9 cellular contexts compared by ENCODE assay signal in genomic region chr14:90850487-90850886, GRCh38. TPM values are rescaled to one million over a fixed set of nuclear protein-coding genes. Genes with fewer than 3 reads are reported as not detected.
DNase-seq lines count a peak whose midpoint lies in the region; ATAC-seq, FAIRE-seq and TF ChIP-seq lines count a peak whose summit lies in the region.
"Had no signal": no experiment of that assay in that cellular context is flagged by ENCODE, and none has a peak within 500 bp of the region (broad histone marks: within the 10 kb centered on the region; RNA-seq: fewer than 3 reads in every experiment).

No MANE protein-coding gene starts in this region.

- no peak overlapping the region for H3K4me3 Mint-ChIP-seq in CD8-positive, alpha-beta T cell

- no peaks in the 10 kb centered on the region for H3K9me3 ChIP-seq in mucosa of descending colon
- H3K9me3 ChIP-seq in CD8-positive, alpha-beta T cell (ENCODE audit: low read length), result no peaks in the 10 kb centered on the region

- H3K4me1 ChIP-seq in mucosa of descending colon (ENCODE audit: low read depth), result no peaks in the 10 kb centered on the region
- no peaks in the 10 kb centered on the region for H3K4me1 ChIP-seq in CD8-positive, alpha-beta T cell (ENCODE audit: insufficient read depth, low read length)

- no peak for FAIRE-seq in RCC 7860 (lab: Jason Lieb, UNC)

- intact Hi-C loops in mucosa of descending colon (cut with DNase I, micrococcal nuclease), result no loop called here
- intact Hi-C loops in CD8-positive, alpha-beta T cell (cut with DNase I, micrococcal nuclease), result no loop called here

- H3K9me3 Mint-ChIP-seq in CD8-positive, alpha-beta T cell, result no peaks in the 10 kb centered on the region

- H3K4me3 ChIP-seq in epithelial cell of esophagus (ENCODE audit: low read length), result no peak overlapping the region
- no peak overlapping the region for H3K4me3 ChIP-seq in mucosa of descending colon
- H3K4me3 ChIP-seq in CD8-positive, alpha-beta T cell (ENCODE audit: low read depth, low read length), result no peak overlapping the region

- no peaks in the 10 kb centered on the region for H3K4me1 Mint-ChIP-seq in CD8-positive, alpha-beta T cell (ENCODE audit: low read depth)

- DNase-seq in ELR (ENCODE audit: low read depth) (peak; percentile 81), RCC 7860 (ENCODE audit: low spot score) (peak; percentile 39), epithelial cell of esophagus (ENCODE audit: low read depth) (peak; percentile 75), mucosa of descending colon (no peak), mucosa of gallbladder (ENCODE audit: low spot score) (no peak), ecto neural progenitor cell (ENCODE audit: low spot score) (no peak)
- no peak for DNase-seq in CD8-positive, alpha-beta T cell
- DNase-seq: caudate nucleus had no signal

- CTCF ChIA-PET in CD8-positive, alpha-beta T cell (lab: Charles Lee), result no interaction called here

- TF ChIP-seq CTCF in epithelial cell of esophagus (IDR thresholded peaks at IDR 0.05; ENCODE audit: insufficient read depth, low read depth, low read length, missing control alignments) (no peak), mucosa of descending colon (IDR thresholded peaks at IDR 0.05) (no peak)
- no peak for TF ChIP-seq CTCF in CD8-positive, alpha-beta T cell (IDR thresholded peaks at IDR 0.05)

- H3K27ac ChIP-seq in CD8-positive, alpha-beta T cell (ENCODE audit: low read depth, low read length), result no peak overlapping the region

- POLR2A ChIA-PET in CD8-positive, alpha-beta T cell (lab: Charles Lee), result no interaction called here

- no peaks in the 10 kb centered on the region for H3K36me3 ChIP-seq in mucosa of descending colon (ENCODE audit: low read depth)
- no peaks in the 10 kb centered on the region for H3K36me3 ChIP-seq in CD8-positive, alpha-beta T cell (ENCODE audit: insufficient read depth, low read length)

- peaks cover 4% of the 10 kb centered on the region for H3K36me3 Mint-ChIP-seq in CD8-positive, alpha-beta T cell

- ATAC-seq in mucosa of descending colon (peak; percentile 64), HG02623 (IDR thresholded peaks at IDR 0.05; ENCODE audit: unreplicated experiment) (no peak)
- no peak for ATAC-seq in CD8-positive, alpha-beta T cell

- H3K27me3 ChIP-seq in CD8-positive, alpha-beta T cell (ENCODE audit: insufficient read depth, low read length), result no peaks in the 10 kb centered on the region

- no peaks in the 10 kb centered on the region for H3K27me3 Mint-ChIP-seq in CD8-positive, alpha-beta T cell (ENCODE audit: low read depth)

- H3K27ac Mint-ChIP-seq in CD8-positive, alpha-beta T cell, result no peak overlapping the region

RNA-seq across cellular contexts. Expression of gene TTC7B, which starts 34.3 kb away (rescaled TPM):
- total RNA-seq in mucosa of descending colon, result 10 to 100 TPM in 1 of 3 donors, 1 to 10 TPM in 2; 6.0 to 72.8 (median 10.0) TPM
- 1 to 10 TPM in 1 of 2 experiments, under 1 TPM in 1; 0.25 to 1.2 TPM for total RNA-seq in CD8-positive, alpha-beta T cell
- total RNA-seq in mucosa of gallbladder, result 31.5 TPM

Comparison
In these comparisons a context has a peak if more than half of its experiments do, and no peak if none do; other contexts are left out.
1. DNase-seq: peak in ELR (single experiment), RCC 7860 (single experiment) and epithelial cell of esophagus (single experiment); none in mucosa of descending colon (0 of 3), CD8-positive, alpha-beta T cell (0 of 7), mucosa of gallbladder (single experiment) and ecto neural progenitor cell (single experiment).